ENCODE assay signal across 1 cellular context in the genomic region with DNA sequence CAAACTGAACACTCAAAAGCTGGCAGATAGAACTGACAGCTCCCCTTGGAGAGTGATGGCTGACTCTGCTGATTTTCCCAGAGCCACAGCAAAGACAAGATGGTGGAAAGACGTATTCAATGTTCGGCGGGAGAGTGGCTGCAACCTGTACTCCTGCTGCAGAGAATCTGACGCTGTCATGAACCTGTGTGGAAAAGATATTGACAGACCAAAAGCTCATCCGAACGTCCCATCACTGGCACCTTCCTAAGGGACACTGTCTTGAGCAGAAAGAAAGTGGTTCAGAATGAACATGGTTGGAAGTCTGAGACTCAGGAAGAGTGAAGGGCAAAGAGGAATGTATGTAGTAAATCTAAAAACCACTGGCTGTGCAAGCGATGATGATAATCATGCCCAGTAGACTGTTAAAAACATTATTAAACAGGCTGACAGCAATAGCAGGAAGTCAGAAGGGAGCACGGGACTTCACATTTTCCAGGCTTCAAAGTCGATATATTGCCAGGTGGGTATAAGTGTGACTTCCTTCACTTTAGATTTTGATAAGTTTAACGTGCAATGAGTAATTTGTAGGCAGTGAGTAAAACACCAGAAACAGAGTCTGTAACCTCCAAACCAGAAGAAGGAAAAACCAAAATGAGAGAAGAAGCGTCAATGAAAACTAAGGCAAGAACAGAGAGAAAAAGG.
TF ChIP-seq lines count a peak whose summit lies in the region.

No MANE protein-coding gene starts in this region.

TF ChIP-seq in GM12891, 5 proteins besides CTCF, POLR2A, EP300 and RAD21:
- TF ChIP-seq TAF1 (IDR thresholded peaks at IDR 0.05; ENCODE audit: low read depth, low read length) (no peak), SPI1 (IDR thresholded peaks at IDR 0.05; ENCODE audit: low read depth, low read length) (no peak), POU2F2 (IDR thresholded peaks at IDR 0.05; ENCODE audit: low read depth, low read length) (no peak), POLR2AphosphoS5 (IDR thresholded peaks at IDR 0.05; ENCODE audit: low read depth, low read length) (no peak), PAX5 (IDR thresholded peaks at IDR 0.05; ENCODE audit: insufficient read depth, low read length, severe bottlenecking) (no peak)
